ENCODE assay signal across 17 cellular contexts in the genomic region with DNA sequence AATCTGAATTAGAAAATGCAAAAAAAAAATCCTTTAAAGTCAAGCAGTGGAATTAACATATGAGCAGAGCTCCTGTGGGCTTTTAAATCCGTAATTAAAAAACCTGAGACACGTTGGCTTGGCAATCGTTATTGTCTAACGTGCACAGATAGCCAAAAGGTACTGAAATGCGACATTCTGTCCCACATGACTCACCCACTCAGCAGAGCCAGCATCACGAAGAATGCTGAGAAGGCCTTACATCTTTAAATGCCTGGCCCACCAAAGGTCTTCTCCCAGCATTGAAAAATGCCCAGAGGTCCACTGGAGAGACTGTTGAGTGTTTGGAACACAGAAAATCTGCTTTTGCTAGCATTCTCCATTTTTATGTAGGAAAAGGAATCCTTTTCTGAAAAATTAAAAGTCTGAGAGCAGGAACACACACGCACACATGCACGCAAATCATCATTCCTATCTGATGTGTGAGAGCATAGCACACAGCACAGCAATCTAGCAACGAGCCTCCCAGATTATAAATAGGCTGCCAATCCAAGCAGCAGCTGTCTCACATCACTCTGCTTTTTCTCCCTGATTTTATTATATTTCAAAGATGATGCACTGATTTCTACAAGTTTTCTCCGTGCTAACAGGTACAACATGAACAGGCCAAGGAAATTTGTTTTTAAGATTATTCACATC.
A peak's percentile ranks its signal among the peaks of the same experiment; 100 is the strongest.
DNase-seq lines count a peak whose midpoint lies in the region; TF ChIP-seq lines count a peak whose summit lies in the region.
"Had no signal": no experiment of that assay in that cellular context is flagged by ENCODE, and none has a peak within 500 bp of the region (broad histone marks: within the 10 kb centered on the region; RNA-seq: fewer than 3 reads in every experiment).

No MANE protein-coding gene starts in this region.

- H4K20me1 ChIP-seq in mammary epithelial cell (ENCODE audit: insufficient read depth, low read length), result no peaks in the 10 kb centered on the region

- 21% methylated on average over 9 of the region's 10 CpGs for WGBS in mammary epithelial cell (ENCODE audit: low coverage, missing lambda C conversion rate)
- WGBS in neuronal stem cell (ENCODE audit: extremely low coverage in 2 of 2, insufficient read length in 2 of 2, insufficient replicate concordance in 1 of 2), 2 donors, result no CpG with 5 or more reads among the region's 10 CpGs
- 40% methylated on average over 10 of the region's 10 CpGs for WGBS in suprapubic skin

- no peaks in the 10 kb centered on the region for H3K79me2 ChIP-seq in mammary epithelial cell (ENCODE audit: insufficient read depth, low read length)

- in situ Hi-C loops in mammary epithelial cell (cut with MboI; ENCODE audit: low sequenced_read_pairs in 2 of 2), result no loop called here

- TF ChIP-seq CTCF in mammary epithelial cell (conservative IDR thresholded peaks at IDR 0.05 in 1 of 2, IDR thresholded peaks at IDR 0.05 in 1 of 2; ENCODE audit: extremely low read depth in 1 of 2, insufficient read depth in 1 of 2, low read depth in 1 of 2, low read length in 2 of 2), result no peak
- no peak for TF ChIP-seq CTCF in MCF 10A (IDR thresholded peaks at IDR 0.05; ENCODE audit: unreplicated experiment)
- TF ChIP-seq CTCF in cardiac fibroblast (IDR thresholded peaks at IDR 0.05; ENCODE audit: low read depth, low read length), result no peak
- no peak for TF ChIP-seq CTCF in suprapubic skin (IDR thresholded peaks at IDR 0.05)

- H2BK15ac ChIP-seq in neuronal stem cell (ENCODE audit: low read length), result no peak overlapping the region

- no peak overlapping the region for H3K4me3 Mint-ChIP-seq in MCF 10A (ENCODE audit: unreplicated experiment)
- H3K4me3 Mint-ChIP-seq: CD8-positive, alpha-beta memory T cell had no signal

- BruUV-seq in mammary epithelial cell (replicated peaks; lab: Mats Ljungman, UMichigan) (no TSS peak), MCF 10A (replicated peaks; lab: Mats Ljungman, UMichigan) (no TSS peak)

- H2BK5ac ChIP-seq in neuronal stem cell (ENCODE audit: low read length), result no peak overlapping the region

- H4K91ac ChIP-seq in neuronal stem cell (ENCODE audit: low read depth, low read length, poor library complexity), result no peak overlapping the region

- H3K4me3 ChIP-seq in mammary epithelial cell (replicated peaks in 1 of 3; ENCODE audit: insufficient read depth in 1 of 3, low read depth in 2 of 3, low read length in 3 of 3), result no peak overlapping the region
- no peak overlapping the region for H3K4me3 ChIP-seq in cardiac fibroblast (replicated peaks in 1 of 2; ENCODE audit: low read depth in 2 of 2, low read length in 2 of 2)
- no peak overlapping the region for H3K4me3 ChIP-seq in neuronal stem cell (ENCODE audit: low read length in 2 of 2)
- no peak overlapping the region for H3K4me3 ChIP-seq in suprapubic skin
- H3K4me3 ChIP-seq: breast epithelium, tibial artery had no signal

- H3K36me3 Mint-ChIP-seq in MCF 10A (ENCODE audit: insufficient read depth, unreplicated experiment), result peaks cover 14% of the 10 kb centered on the region

- H2AK5ac ChIP-seq in neuronal stem cell (ENCODE audit: low read depth, low read length), result no peak overlapping the region

- no peak overlapping the region for H3K14ac ChIP-seq in neuronal stem cell (ENCODE audit: low read length)

- H3K27me3 ChIP-seq in mammary epithelial cell (ENCODE audit: insufficient read depth, low read length) (no peaks in the 10 kb centered on the region), neuronal stem cell (ENCODE audit: control insufficient read depth in 3 of 3, insufficient read depth in 3 of 3, low read depth in 1 of 3, low read length in 3 of 3) (no peaks in the 10 kb centered on the region), suprapubic skin (no peaks in the 10 kb centered on the region)
- H3K27me3 ChIP-seq: breast epithelium, tibial artery had no signal

- dilution Hi-C loops in mammary epithelial cell (cut with HindIII; ENCODE audit: low sequenced_read_pairs), result no loop called here

- intact Hi-C loops in mammary epithelial cell (cut with micrococcal nuclease), result no loop called here
- intact Hi-C loops in MCF 10A (cut with micrococcal nuclease), result no loop called here

- no peaks in the 10 kb centered on the region for H3K9me3 Mint-ChIP-seq in MCF 10A (ENCODE audit: unreplicated experiment)
- H3K9me3 Mint-ChIP-seq: CD8-positive, alpha-beta memory T cell had no signal

- H3K79me1 ChIP-seq in neuronal stem cell (ENCODE audit: low read depth, low read length), result no peaks in the 10 kb centered on the region

- peak; percentile 18 for DNase-seq in mammary epithelial cell
- no peak for DNase-seq in MCF 10A (ENCODE audit: unreplicated experiment)
- DNase-seq in cardiac fibroblast (ENCODE audit: low read depth in 2 of 2), result peak; percentile 54 to 77
- peak; percentile 79 for DNase-seq in islet precursor cell
- no peak for DNase-seq in neuronal stem cell (ENCODE audit: low spot score)
- DNase-seq in activated CD4-positive, CD25-positive, alpha-beta regulatory T cell treated with anti-CD3 and anti-CD28 coated beads, Interleukin-2, amount 50 U/mL, for 72 hours, result no peak
- no peak for DNase-seq in suprapubic skin (ENCODE audit: low spot score in 2 of 2)
- no peak for DNase-seq in stimulated activated CD8-positive, alpha-beta memory T cell treated with anti-CD3 and anti-CD28 coated beads, Interleukin-4, amount 100 ng/mL, for 48 hours
- DNase-seq: activated gamma-delta T cell; CD8-positive, alpha-beta memory T cell; Kasumi-1; kidney glomerular epithelial cell; NCI-H1694; PC-3; tibial artery had no signal

- no peak overlapping the region for H4K8ac ChIP-seq in neuronal stem cell (ENCODE audit: low read depth, low read length)

- H3K27ac Mint-ChIP-seq in MCF 10A (ENCODE audit: low read depth, unreplicated experiment), result no peak overlapping the region

- CTCF ChIA-PET in mammary epithelial cell (lab: Charles Lee; ENCODE audit: low non-redundant PET), result no interaction called here
- CTCF ChIA-PET in MCF 10A (lab: Yijun Ruan, JAX), result interaction anchor here (0.6 to 1.4 kb wide), 3 partner anchors 12 to 63 kb away, joined by 3 to 4 read pairs (median 3); no protein-coding TSS in a partner anchor

- H3K9me3 ChIP-seq in mammary epithelial cell (replicated peaks; ENCODE audit: insufficient read depth, low read length), result no peaks in the 10 kb centered on the region
- no peaks in the 10 kb centered on the region for H3K9me3 ChIP-seq in neuronal stem cell (replicated peaks in 1 of 2; ENCODE audit: control insufficient read depth in 2 of 2, insufficient read depth in 1 of 2, low read depth in 1 of 2, low read length in 2 of 2)
- H3K9me3 ChIP-seq in suprapubic skin, result no peaks in the 10 kb centered on the region
- H3K9me3 ChIP-seq: breast epithelium, tibial artery had no signal

- TF ChIP-seq POLR2A in suprapubic skin (IDR thresholded peaks at IDR 0.05), result no peak

- H3K4ac ChIP-seq in neuronal stem cell (ENCODE audit: low read length), result no peak overlapping the region

- POLR2A ChIA-PET in MCF 10A (lab: Yijun Ruan, JAX), result interaction anchor here (0.6 kb wide), 1 partner anchor 183 kb away, joined by 4 read pairs; no protein-coding TSS in a partner anchor

- H2BK120ac ChIP-seq in neuronal stem cell (ENCODE audit: low read depth, low read length), result no peak overlapping the region

- H3K27me3 Mint-ChIP-seq in MCF 10A (ENCODE audit: insufficient read depth, unreplicated experiment), result no peaks in the 10 kb centered on the region
- H3K27me3 Mint-ChIP-seq: CD8-positive, alpha-beta memory T cell had no signal

- H2AFZ ChIP-seq in mammary epithelial cell (ENCODE audit: low read depth, low read length), result no peak overlapping the region
- H2AFZ ChIP-seq in neuronal stem cell (ENCODE audit: low read length), result no peak overlapping the region

- no peak overlapping the region for H3K9ac ChIP-seq in mammary epithelial cell (ENCODE audit: insufficient read depth, low read length)
- H3K9ac ChIP-seq in neuronal stem cell (ENCODE audit: low read depth, low read length, poor library complexity), result no peak overlapping the region

- no peak overlapping the region for H3K23ac ChIP-seq in neuronal stem cell (ENCODE audit: low read depth, low read length, poor library complexity)

- H3K4me2 ChIP-seq in mammary epithelial cell (ENCODE audit: insufficient read depth, low read depth, low read length) (peak overlapping the region; percentile 44), neuronal stem cell (ENCODE audit: insufficient read depth, low read length, poor library complexity, severe bottlenecking) (no peak overlapping the region)

- H3K4me1 ChIP-seq in mammary epithelial cell (ENCODE audit: insufficient read depth, low read length), result peaks cover 3% of the 10 kb centered on the region
- H3K4me1 ChIP-seq in neuronal stem cell (ENCODE audit: control insufficient read depth in 2 of 2, insufficient read depth in 1 of 2, low read depth in 1 of 2, low read length in 2 of 2), result peaks cover 0 to 3% of the 10 kb centered on the region in 2 donors
- no peaks in the 10 kb centered on the region for H3K4me1 ChIP-seq in suprapubic skin
- H3K4me1 ChIP-seq: breast epithelium had no signal

- TF ChIP-seq EP300 in suprapubic skin (IDR thresholded peaks at IDR 0.05), result no peak

- H3K18ac ChIP-seq in neuronal stem cell (ENCODE audit: low read length), result no peak overlapping the region

- H3K36me3 ChIP-seq in mammary epithelial cell (ENCODE audit: insufficient read depth, low read length) (no peaks in the 10 kb centered on the region), neuronal stem cell (replicated peaks in 1 of 2; ENCODE audit: control insufficient read depth in 2 of 2, insufficient read depth in 2 of 2, low read length in 2 of 2) (peaks cover 0 to 4% of the 10 kb centered on the region in 2 donors), suprapubic skin (no peaks in the 10 kb centered on the region)
- H3K36me3 ChIP-seq: breast epithelium, tibial artery had no signal

- no peak overlapping the region for H2BK12ac ChIP-seq in neuronal stem cell (ENCODE audit: low read length)

- no peak overlapping the region for H3K27ac ChIP-seq in mammary epithelial cell (ENCODE audit: insufficient read depth, low read depth, low read length)
- no peak overlapping the region for H3K27ac ChIP-seq in neuronal stem cell (replicated peaks; ENCODE audit: low read length)
- H3K27ac ChIP-seq in suprapubic skin, result no peak overlapping the region
- H3K27ac ChIP-seq: 22Rv1, breast epithelium, tibial artery had no signal

- H3K4me1 Mint-ChIP-seq in MCF 10A (ENCODE audit: insufficient read depth, unreplicated experiment), result no peaks in the 10 kb centered on the region

Comparison
In these comparisons a context has a peak if more than half of its experiments do, and no peak if none do; other contexts are left out.
1. DNase-seq: peak in mammary epithelial cell (single experiment), cardiac fibroblast (2 of 2) and islet precursor cell (single experiment); none in MCF 10A (single experiment), neuronal stem cell (single experiment), activated CD4-positive, CD25-positive, alpha-beta regulatory T cell treated with anti-CD3 and anti-CD28 coated beads, Interleukin-2, amount 50 U/mL, for 72 hours (single experiment), suprapubic skin (0 of 2) and stimulated activated CD8-positive, alpha-beta memory T cell treated with anti-CD3 and anti-CD28 coated beads, Interleukin-4, amount 100 ng/mL, for 48 hours (single experiment).